Comparison of ENCODE assay signal across 8 cellular contexts in the genomic region with DNA sequence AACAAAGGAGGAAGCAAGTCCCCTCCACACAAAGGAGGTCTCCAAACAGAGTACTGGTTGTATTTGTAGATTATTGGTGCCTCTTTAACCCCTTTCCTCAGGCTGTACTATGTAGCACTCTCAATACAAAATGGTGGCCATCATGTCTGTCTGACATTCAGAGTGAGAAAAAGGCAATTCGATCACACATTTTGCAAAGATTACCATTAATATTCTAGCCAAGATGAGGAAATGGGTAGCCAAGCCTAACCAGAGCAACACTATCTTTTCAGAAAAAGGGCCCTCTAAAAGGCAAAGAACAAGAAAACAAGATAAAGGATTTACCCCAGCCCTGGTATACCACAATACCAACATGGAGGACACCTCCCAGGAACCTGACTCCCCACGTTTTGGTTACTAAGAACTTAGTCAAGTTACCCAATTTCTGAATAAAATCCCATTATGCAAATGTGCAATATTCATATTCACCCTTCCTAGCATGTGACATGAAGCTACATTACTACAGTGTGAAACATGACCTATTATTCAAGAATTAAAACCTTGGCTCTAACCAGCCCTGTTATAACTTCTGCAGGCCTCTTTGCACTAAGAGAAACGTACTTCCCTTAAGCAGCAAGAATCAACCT. TPM values are rescaled to one million over a fixed set of nuclear protein-coding genes. Genes with fewer than 3 reads are reported as not detected.
DNase-seq lines count a peak whose midpoint lies in the region; ATAC-seq and TF ChIP-seq lines count a peak whose summit lies in the region.

No MANE protein-coding gene starts in this region.

- POLR2A ChIA-PET in T-cell (lab: Charles Lee), result interaction anchor here in 1 of 2 donors (0.6 kb wide), 1 partner anchor 82 kb away, joined by 3 read pairs; no protein-coding TSS in a partner anchor

- peaks cover 57 to 61% (median 58%) of the 10 kb centered on the region in 3 donors for H3K4me1 Mint-ChIP-seq in T-cell

- H3K27me3 Mint-ChIP-seq in T-cell, result no peaks in the 10 kb centered on the region

- no peak for TF ChIP-seq POLR2A in ovary (IDR thresholded peaks at IDR 0.05)

- no peak overlapping the region for H3K9ac ChIP-seq in MM.1S (ENCODE audit: low read length)

- no peaks in the 10 kb centered on the region for H3K9me3 Mint-ChIP-seq in T-cell

- intact Hi-C loops in ovary (cut with DNase I), result no loop called here

- H3K27ac ChIP-seq in ovary, result no peak overlapping the region
- no peak overlapping the region for H3K27ac ChIP-seq in MM.1S (ENCODE audit: low read length)

- H3K36me3 Mint-ChIP-seq in T-cell, result no peaks in the 10 kb centered on the region

- no peak for DNase-seq in activated CD4-positive, CD25-positive, alpha-beta regulatory T cell treated with anti-CD3 and anti-CD28 coated beads, Interleukin-2, amount 50 U/mL, for 72 hours
- DNase-seq in T-cell (no peak), epithelial cell of proximal tubule (ENCODE audit: low read depth) (no peak), ovary (no peak), A172 (ENCODE audit: low spot score) (no peak), MM.1S (no peak)

- TF ChIP-seq EP300 in ovary (IDR thresholded peaks at IDR 0.05), result no peak

- H3K79me2 ChIP-seq in MM.1S (ENCODE audit: low read length), result no peaks in the 10 kb centered on the region

- H3K9me2 ChIP-seq in MM.1S (replicated peaks; ENCODE audit: insufficient read depth, low read length), result no peaks in the 10 kb centered on the region

- peaks cover 8% of the 10 kb centered on the region for H3K4me1 ChIP-seq in ovary (ENCODE audit: insufficient read depth)
- no peaks in the 10 kb centered on the region for H3K4me1 ChIP-seq in MM.1S (ENCODE audit: low read length)

- H3K4me2 ChIP-seq in MM.1S (ENCODE audit: low read depth, low read length), result no peak overlapping the region; the same call in 1 of the 2 replicates

- H3K27ac Mint-ChIP-seq in T-cell, result peak overlapping the region; percentile 48 to 85

- H3K36me3 ChIP-seq in ovary, result no peaks in the 10 kb centered on the region
- no peaks in the 10 kb centered on the region for H3K36me3 ChIP-seq in MM.1S (replicated peaks; ENCODE audit: insufficient read depth, low read length)

- no peak overlapping the region for H2AFZ ChIP-seq in MM.1S (ENCODE audit: low read length)

- H3K9me3 ChIP-seq in ovary (no peaks in the 10 kb centered on the region), MM.1S (replicated peaks; ENCODE audit: insufficient read depth, low read length) (no peaks in the 10 kb centered on the region)

- H3K4me3 ChIP-seq in epithelial cell of proximal tubule (ENCODE audit: low read depth, low read length) (peak overlapping the region; percentile 91), ovary (peak overlapping the region; percentile 68), MM.1S (ENCODE audit: low read length) (no peak overlapping the region)

- H3K4me3 Mint-ChIP-seq in T-cell, result peak overlapping the region; percentile 76 to 80 (median 78)

- CTCF ChIA-PET in T-cell (lab: Charles Lee), result interaction anchor here in 1 of 2 donors (0.5 kb wide), 1 partner anchor 1567 kb away, joined by 6 read pairs; no protein-coding TSS in a partner anchor

- peak; percentile 48 to 53 for ATAC-seq in activated CD4-positive, CD25-positive, alpha-beta regulatory T cell treated with anti-CD3 and anti-CD28 coated beads, Interleukin-2, amount 50 U/mL, for 24 hours
- ATAC-seq in T-cell (replicated peaks in 1 of 4) (no peak), GM21447 (IDR thresholded peaks at IDR 0.05; ENCODE audit: unreplicated experiment) (no peak)

- no peaks in the 10 kb centered on the region for H3K27me3 ChIP-seq in ovary
- H3K27me3 ChIP-seq in MM.1S (replicated peaks; ENCODE audit: insufficient read depth, low read length), result peaks cover 23% of the 10 kb centered on the region

- no peaks in the 10 kb centered on the region for H3F3A ChIP-seq in MM.1S (ENCODE audit: insufficient read depth, low read length)

- 25 to 32% (median 28%) methylated on average over 3 of the region's 3 CpGs for WGBS in ovary, 3 donors

- TF ChIP-seq CTCF in epithelial cell of proximal tubule (conservative IDR thresholded peaks at IDR 0.05; ENCODE audit: low read depth, low read length) (no peak), ovary (IDR thresholded peaks at IDR 0.05) (no peak), MM.1S (IDR thresholded peaks at IDR 0.05; ENCODE audit: low read length) (no peak)

- H4K20me1 ChIP-seq in MM.1S (ENCODE audit: insufficient read depth, low read length), result no peaks in the 10 kb centered on the region

RNA-seq across cellular contexts. Expression of gene KDM5B, which starts 2.2 kb away (rescaled TPM):
- total RNA-seq in T-cell (10 to 100 TPM; 46.3 to 71.7 (median 56.5) TPM), epithelial cell of proximal tubule (18.6 and 46.2 TPM in 2 replicates), ovary (10 to 100 TPM; 47.2 to 80.3 (median 56.1) TPM)
- 10 to 100 TPM; 19.6 to 39.4 TPM for polyA plus RNA-seq in ovary
- 58.6 and 59.2 TPM in 2 replicates for total RNA-seq in A172 (2014; rRNA removed; shearing (Covaris generic))

RNA-seq across cellular contexts. Expression of gene PCAT6, which starts 4.8 kb away (rescaled TPM):
- total RNA-seq in T-cell (1 to 10 TPM in 2 of 5 donors, under 1 TPM in 2, not detected in 1; 0.44 to 1.5 (median 0.79) TPM), epithelial cell of proximal tubule (0.17 TPM in 1 of 2 replicates, not detected in the other), ovary (1 to 10 TPM in 3 of 7 donors, under 1 TPM in 2, not detected in 2; 0.57 to 1.2 (median 1.0) TPM)
- polyA plus RNA-seq in ovary, result 1 to 10 TPM; 1.5 to 2.8 TPM
- not detected in 2 replicates for total RNA-seq in A172 (2014; rRNA removed; shearing (Covaris generic))

Comparison
In these comparisons a context has a peak if more than half of its experiments do, and no peak if none do; other contexts are left out.
1. ATAC-seq: peak in activated CD4-positive, CD25-positive, alpha-beta regulatory T cell treated with anti-CD3 and anti-CD28 coated beads, Interleukin-2, amount 50 U/mL, for 24 hours (2 of 2); none in T-cell (0 of 4) and GM21447 (single experiment).